Comparison of ENCODE assay signal across 29 cellular contexts in genomic region chr12:29222200-29222599, GRCh38.
"Had no signal": no experiment of that assay in that cellular context is flagged by ENCODE, and none has a peak within 500 bp of the region (broad histone marks: within the 10 kb centered on the region; RNA-seq: fewer than 3 reads in every experiment).

No MANE protein-coding gene starts in this region.

- DNase-seq: naive thymus-derived CD8-positive, alpha-beta T cell; nephron progenitor cell; occipital lobe; ovary; posterior cingulate gyrus; psoas muscle; right cardiac atrium; right lobe of liver; sigmoid colon; small intestine; stimulated activated CD4-positive, alpha-beta T cell treated with anti-CD3 and anti-CD28 coated beads, Interleukin-15, amount 100 ng/mL, for 24 hours; stimulated activated CD4-positive, alpha-beta T cell treated with anti-CD3 and anti-CD28 coated beads, Interleukin-2, amount 100 ng/mL, for 24 hours; stimulated activated CD4-positive, alpha-beta T cell treated with anti-CD3 and anti-CD28 coated beads, Interleukin-2, amount 100 ng/mL, for 48 hours; stimulated activated CD4-positive, alpha-beta T cell treated with anti-CD3 and anti-CD28 coated beads, Interleukin-4, amount 100 ng/mL, for 24 hours; stimulated activated naive B cell treated with anti-CD40 and anti-IgM and Interleukin-4, amounts not matched to agents 10 μg/mL and 1 μg/mL and 100 μg/mL, for 72 hours; stimulated activated naive CD4-positive, alpha-beta T cell treated with Interleukin-2 at 50 U/mL for 16 hours; stomach; thyroid gland; upper lobe of right lung; uterus had no signal

- H3K36me3 Mint-ChIP-seq: natural killer cell treated with Interleukin-12 subunit alpha and Interleukin-12 subunit beta and Interleukin-15 and Interleukin-18, amount 100 ng/mL, for 72 hours; stimulated activated effector memory CD8-positive, alpha-beta T cell treated with anti-CD3 and anti-CD28 coated beads, Interleukin-12 subunit alpha, Interleukin-12 subunit beta, amount 100 ng/mL, for 72 hours; stimulated activated naive B cell treated with anti-CD40 and anti-IgM and Interleukin-4, amounts not matched to agents 10 μg/mL and 1 μg/mL and 100 μg/mL, for 72 hours had no signal

- ATAC-seq: naive thymus-derived CD8-positive, alpha-beta T cell; natural killer cell treated with Interleukin-12 subunit alpha and Interleukin-12 subunit beta and Interleukin-15 and Interleukin-18, amount 100 ng/mL, for 72 hours; psoas muscle; right cardiac atrium; right lobe of liver; stimulated activated effector memory CD8-positive, alpha-beta T cell treated with anti-CD3 and anti-CD28 coated beads, Interleukin-12 subunit alpha, Interleukin-12 subunit beta, amount 100 ng/mL, for 72 hours; stimulated activated naive B cell treated with anti-CD40 and anti-IgM and Interleukin-4, amounts not matched to agents 10 μg/mL and 1 μg/mL and 100 μg/mL, for 72 hours; upper lobe of right lung had no signal

- H3K27me3 ChIP-seq: ovary, right lobe of liver, sigmoid colon, stomach, thyroid gland, tibial nerve, upper lobe of right lung, uterus had no signal

- H3K36me3 ChIP-seq: ovary, right lobe of liver, sigmoid colon, stomach, thoracic aorta, thyroid gland, tibial nerve, upper lobe of right lung, uterus had no signal

- H3K4me3 ChIP-seq: ovary, psoas muscle, right lobe of liver, sigmoid colon, stomach, thoracic aorta, thyroid gland, tibial nerve, upper lobe of right lung, uterus had no signal

- H3K4me1 ChIP-seq: parathyroid adenoma, psoas muscle, right lobe of liver, sigmoid colon, stomach, thyroid gland, upper lobe of right lung, uterus had no signal

- H3K4me1 Mint-ChIP-seq: naive thymus-derived CD8-positive, alpha-beta T cell; neural crest cell; stimulated activated effector memory CD8-positive, alpha-beta T cell treated with anti-CD3 and anti-CD28 coated beads, Interleukin-12 subunit alpha, Interleukin-12 subunit beta, amount 100 ng/mL, for 72 hours; stimulated activated naive B cell treated with anti-CD40 and anti-IgM and Interleukin-4, amounts not matched to agents 10 μg/mL and 1 μg/mL and 100 μg/mL, for 72 hours had no signal

- H3K9me3 Mint-ChIP-seq: natural killer cell treated with Interleukin-12 subunit alpha and Interleukin-12 subunit beta and Interleukin-15 and Interleukin-18, amount 100 ng/mL, for 72 hours; stimulated activated effector memory CD8-positive, alpha-beta T cell treated with anti-CD3 and anti-CD28 coated beads, Interleukin-12 subunit alpha, Interleukin-12 subunit beta, amount 100 ng/mL, for 72 hours had no signal

- H3K9me3 ChIP-seq: ovary, psoas muscle, right lobe of liver, sigmoid colon, stomach, thoracic aorta, thyroid gland, upper lobe of right lung, uterus had no signal

- H3K27ac ChIP-seq: ovary, parathyroid adenoma, psoas muscle, right lobe of liver, sigmoid colon, stomach, thoracic aorta, thyroid gland, tibial nerve, upper lobe of right lung, uterus had no signal

- H3K27ac Mint-ChIP-seq: naive thymus-derived CD8-positive, alpha-beta T cell; natural killer cell treated with Interleukin-12 subunit alpha and Interleukin-12 subunit beta and Interleukin-15 and Interleukin-18, amount 100 ng/mL, for 72 hours; nephron progenitor cell; progenitor cell of endocrine pancreas; stimulated activated effector memory CD8-positive, alpha-beta T cell treated with anti-CD3 and anti-CD28 coated beads, Interleukin-12 subunit alpha, Interleukin-12 subunit beta, amount 100 ng/mL, for 72 hours; stimulated activated naive B cell treated with anti-CD40 and anti-IgM and Interleukin-4, amounts not matched to agents 10 μg/mL and 1 μg/mL and 100 μg/mL, for 72 hours; stimulated activated naive CD8-positive, alpha-beta T cell treated with anti-CD3 and anti-CD28 coated beads, Interleukin-15, Interleukin-2, amounts not matched to agents 100 ng/mL and 50 ng/mL, for 24 hours; type B pancreatic cell had no signal

- H3K27me3 Mint-ChIP-seq: naive thymus-derived CD8-positive, alpha-beta T cell; natural killer cell treated with Interleukin-12 subunit alpha and Interleukin-12 subunit beta and Interleukin-15 and Interleukin-18, amount 100 ng/mL, for 72 hours; stimulated activated naive B cell treated with anti-CD40 and anti-IgM and Interleukin-4, amounts not matched to agents 10 μg/mL and 1 μg/mL and 100 μg/mL, for 72 hours; stimulated activated naive CD8-positive, alpha-beta T cell treated with anti-CD3 and anti-CD28 coated beads, Interleukin-15, Interleukin-2, amounts not matched to agents 100 ng/mL and 50 ng/mL, for 24 hours; type B pancreatic cell had no signal

- H3K4me3 Mint-ChIP-seq: naive thymus-derived CD8-positive, alpha-beta T cell; natural killer cell treated with Interleukin-12 subunit alpha and Interleukin-12 subunit beta and Interleukin-15 and Interleukin-18, amount 100 ng/mL, for 72 hours; nephron progenitor cell; neural crest cell; stimulated activated effector memory CD8-positive, alpha-beta T cell treated with anti-CD3 and anti-CD28 coated beads, Interleukin-12 subunit alpha, Interleukin-12 subunit beta, amount 100 ng/mL, for 72 hours; stimulated activated naive B cell treated with anti-CD40 and anti-IgM and Interleukin-4, amounts not matched to agents 10 μg/mL and 1 μg/mL and 100 μg/mL, for 72 hours; stimulated activated naive CD8-positive, alpha-beta T cell treated with anti-CD3 and anti-CD28 coated beads, Interleukin-15, Interleukin-2, amounts not matched to agents 100 ng/mL and 50 ng/mL, for 24 hours; type B pancreatic cell had no signal
